Comparison of ENCODE assay signal across 2 cellular contexts in the genomic region with DNA sequence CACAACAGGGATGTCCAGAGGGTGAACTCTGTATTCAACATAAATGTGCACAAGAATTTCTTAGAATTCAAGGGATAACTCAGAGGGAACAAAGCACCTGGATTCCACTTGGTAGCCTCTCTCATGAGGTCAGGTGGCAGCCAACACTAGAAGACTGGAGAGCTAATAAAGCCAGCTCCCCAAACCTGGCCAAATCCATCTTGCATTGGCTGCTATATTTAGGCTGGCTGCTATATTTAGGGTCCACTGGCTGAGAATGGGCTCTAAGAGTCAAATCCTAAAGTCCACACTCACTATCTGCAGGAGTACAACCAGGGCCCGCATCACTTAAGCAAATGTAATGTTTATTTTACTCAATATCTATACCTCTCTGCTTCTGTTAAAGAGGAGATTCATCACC.
TF ChIP-seq lines count a peak whose summit lies in the region.

No MANE protein-coding gene starts in this region.

TF ChIP-seq in IMR-90, 13 proteins besides CTCF, POLR2A, EP300 and RAD21:
- TF ChIP-seq SMC3 (IDR thresholded peaks at IDR 0.05; ENCODE audit: low read depth, low read length) (no peak), RCOR1 (IDR thresholded peaks at IDR 0.05; ENCODE audit: insufficient replicate concordance, low read length) (no peak), MAFK (IDR thresholded peaks at IDR 0.05; ENCODE audit: low read depth, low read length) (no peak), MXI1 (IDR thresholded peaks at IDR 0.05; ENCODE audit: borderline replicate concordance, low read depth, low read length) (no peak), CEBPB (IDR thresholded peaks at IDR 0.05; ENCODE audit: low read depth, low read length) (no peak), ELK1 (IDR thresholded peaks at IDR 0.05; ENCODE audit: borderline replicate concordance, low read depth, low read length) (no peak), FOS (IDR thresholded peaks at IDR 0.05; ENCODE audit: low read depth, low read length) (no peak), CHD1 (IDR thresholded peaks at IDR 0.05; ENCODE audit: low read depth, low read length) (no peak), USF2 (IDR thresholded peaks at IDR 0.05; ENCODE audit: low read depth, low read length) (no peak), MAZ (IDR thresholded peaks at IDR 0.05; ENCODE audit: borderline replicate concordance, low read depth, low read length) (no peak), BHLHE40 (IDR thresholded peaks at IDR 0.05; ENCODE audit: low read depth, low read length) (no peak), NFE2L2 (IDR thresholded peaks at IDR 0.05; ENCODE audit: low read depth, low read length) (no peak), RFX5 (IDR thresholded peaks at IDR 0.05; ENCODE audit: low read depth, low read length) (no peak)

TF ChIP-seq in endothelial cell of umbilical vein, 7 proteins besides CTCF, POLR2A, EP300 and RAD21:
- TF ChIP-seq GATA2 (IDR thresholded peaks at IDR 0.05; ENCODE audit: insufficient read depth, insufficient read length, low read depth, low read length): no peak
- no peak for TF ChIP-seq JUN (IDR thresholded peaks at IDR 0.05; ENCODE audit: borderline replicate concordance, insufficient read depth, insufficient read length, low read depth)
- no peak for TF ChIP-seq MYC (IDR thresholded peaks at IDR 0.05; ENCODE audit: low read depth, low read length)
- TF ChIP-seq, protein P1, sequence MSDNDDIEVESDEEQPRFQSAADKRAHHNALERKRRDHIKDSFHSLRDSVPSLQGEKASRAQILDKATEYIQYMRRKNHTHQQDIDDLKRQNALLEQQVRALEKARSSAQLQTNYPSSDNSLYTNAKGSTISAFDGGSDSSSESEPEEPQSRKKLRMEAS (IDR thresholded peaks at IDR 0.05; ENCODE audit: insufficient read depth, insufficient read length): no peak
